In the genomic region with DNA sequence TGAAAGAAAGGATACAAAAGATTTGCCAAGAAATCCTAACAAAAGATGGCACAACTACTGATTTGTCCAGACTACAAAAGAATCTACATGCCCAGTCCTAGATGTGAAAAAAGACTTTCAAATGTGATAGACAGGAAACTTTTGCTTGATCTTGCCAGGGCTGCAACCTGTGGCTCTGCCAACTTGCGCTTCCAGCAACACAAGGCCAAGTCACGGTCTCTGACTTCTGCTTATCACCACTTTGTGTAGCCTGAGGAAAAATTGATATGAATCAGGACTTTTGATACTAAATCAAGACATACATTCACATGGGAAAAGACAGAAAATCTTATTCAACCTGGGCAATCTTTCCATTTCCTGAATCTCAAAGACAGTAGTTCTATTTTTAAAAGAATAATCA, we compare ENCODE assay signal across 17 cellular contexts.
DNase-seq lines count a peak whose midpoint lies in the region; ATAC-seq and TF ChIP-seq lines count a peak whose summit lies in the region.
"Had no signal": no experiment of that assay in that cellular context is flagged by ENCODE, and none has a peak within 500 bp of the region (broad histone marks: within the 10 kb centered on the region; RNA-seq: fewer than 3 reads in every experiment).

No MANE protein-coding gene starts in this region.

- H3K36me3 ChIP-seq in adrenal gland (replicated peaks in 1 of 2): no peaks in the 10 kb centered on the region
- H3K36me3 ChIP-seq: BE2C, BLaER1 had no signal

- no peaks in the 10 kb centered on the region for H3K27me3 ChIP-seq in adrenal gland
- H3K27me3 ChIP-seq: BE2C, BLaER1 had no signal

- 25 to 41% (median 37%) methylated on average over 2 of the region's 2 CpGs for WGBS in adrenal gland, 4 donors

- H3K4me1 ChIP-seq in adrenal gland (replicated peaks in 1 of 2): peaks cover 0 to 7% of the 10 kb centered on the region in 2 donors
- H3K4me1 ChIP-seq: BE2C, BLaER1 had no signal

- intact Hi-C loops in adrenal gland (cut with DNase I): no loop called here

- H3K27ac ChIP-seq in adrenal gland: no peak overlapping the region
- H3K27ac ChIP-seq: BLaER1 had no signal

- H3K4me3 ChIP-seq in adrenal gland (no peak overlapping the region), foreskin fibroblast (ENCODE audit: low read depth in 1 of 2, low read length in 2 of 2) (no peak overlapping the region)
- H3K4me3 ChIP-seq: BLaER1 had no signal

- peak; percentile 37 for DNase-seq in COLO829 (ENCODE audit: low spot score)
- peak; percentile 12 for DNase-seq in M059J (ENCODE audit: low read depth)
- peak in 5 of 7 donors; percentile 30 to 72 (median 62) for DNase-seq in adrenal gland
- DNase-seq in foreskin fibroblast: no peak
- DNase-seq: 8988T; ACHN; BE2C; C1 segment of cervical spinal cord; Caco-2; Calu3; CD4-positive, alpha-beta memory T cell; CD4-positive, CD25-positive, alpha-beta regulatory T cell; CD8-positive, alpha-beta memory T cell; DMS79 treated with DMSO at 0.1 percent for 48 hours; GF-D8 had no signal

- TF ChIP-seq CTCF in adrenal gland (IDR thresholded peaks at IDR 0.05) (no peak), foreskin fibroblast (IDR thresholded peaks at IDR 0.05; ENCODE audit: low read depth, low read length) (no peak)

- no peak for ATAC-seq in HG02571 (IDR thresholded peaks at IDR 0.05; ENCODE audit: unreplicated experiment)

- TF ChIP-seq POLR2A in adrenal gland (IDR thresholded peaks at IDR 0.05): no peak

- no peaks in the 10 kb centered on the region for H3K9me3 ChIP-seq in adrenal gland (replicated peaks in 1 of 3)
- H3K9me3 ChIP-seq: BE2C, BLaER1, Caco-2 had no signal

Comparison
In these comparisons a context has a peak if more than half of its experiments do, and no peak if none do; other contexts are left out.
1. DNase-seq: peak in COLO829 (single experiment), M059J (single experiment) and adrenal gland (5 of 7); none in foreskin fibroblast (0 of 2).